Comparison of ENCODE assay signal across 1 cellular context in the genomic region with DNA sequence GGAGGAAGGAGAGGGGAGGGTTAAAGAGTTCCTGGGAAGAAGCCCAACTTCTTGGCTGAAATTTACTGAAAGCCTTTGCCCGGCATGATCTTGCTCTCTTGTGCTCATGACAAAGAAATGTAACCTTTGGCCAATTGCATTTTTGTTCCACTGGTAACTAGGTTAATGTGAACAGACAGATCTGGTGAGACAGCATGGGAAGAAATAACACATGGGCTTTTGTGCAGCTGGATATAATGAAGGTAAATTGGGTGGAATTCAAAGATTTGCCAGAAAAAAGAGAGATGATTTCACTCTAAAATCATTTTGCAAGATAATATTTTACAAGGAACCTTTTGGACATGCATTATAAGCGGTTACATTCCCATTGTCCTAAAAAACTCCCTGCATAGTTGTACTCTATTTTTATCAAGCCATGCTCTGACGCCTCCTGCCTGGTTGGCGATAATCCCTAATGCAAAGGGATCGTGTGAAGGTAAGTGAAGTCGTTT.
TF ChIP-seq lines count a peak whose summit lies in the region.

No MANE protein-coding gene starts in this region.

TF ChIP-seq in SK-N-SH, 30 proteins besides CTCF, POLR2A, EP300 and RAD21 (continued from another document):
- TF ChIP-seq USF2 (IDR thresholded peaks at IDR 0.05; ENCODE audit: borderline replicate concordance, low read depth, low read length) (no peak), TAF1 (IDR thresholded peaks at IDR 0.05; ENCODE audit: borderline replicate concordance, low read depth, low read length) (no peak), JUND (IDR thresholded peaks at IDR 0.05) (peak; percentile 93), USF1 (IDR thresholded peaks at IDR 0.05; ENCODE audit: borderline replicate concordance, low read depth) (0 out of 2 replicates have a peak, but pooled peaks have one; percentile 24), SMC3 (IDR thresholded peaks at IDR 0.05; ENCODE audit: low read depth, low read length) (no peak), NRF1 (IDR thresholded peaks at IDR 0.05; ENCODE audit: low read depth, low read length) (no peak), GATA2 (CRISPR knock-in tag; IDR thresholded peaks at IDR 0.05) (no peak), ELF1 (IDR thresholded peaks at IDR 0.05) (no peak), RFX5 (IDR thresholded peaks at IDR 0.05; ENCODE audit: low read length) (no peak), FOSL2 (IDR thresholded peaks at IDR 0.05; ENCODE audit: borderline replicate concordance, low read depth) (peak; percentile 77; the same call in 1 of the 2 replicates), CHD2 (IDR thresholded peaks at IDR 0.05; ENCODE audit: low read length, partially characterized antibody) (no peak), MEF2A (IDR thresholded peaks at IDR 0.05; ENCODE audit: borderline replicate concordance, low read depth) (peak; percentile 83), FOXJ3 (CRISPR knock-in tag; IDR thresholded peaks at IDR 0.05) (no peak), RCOR1 (IDR thresholded peaks at IDR 0.05; ENCODE audit: low read length) (no peak), TCF12 (IDR thresholded peaks at IDR 0.05) (peak; percentile 97), TEAD4 (IDR thresholded peaks at IDR 0.05; ENCODE audit: borderline replicate concordance, insufficient read depth) (peak; percentile 94), EZH2phosphoT487 (IDR thresholded peaks at IDR 0.05; ENCODE audit: borderline replicate concordance, low read depth) (no peak), MXI1 (IDR thresholded peaks at IDR 0.05; ENCODE audit: low read depth, low read length) (no peak)
- TF ChIP-seq, protein P1, sequence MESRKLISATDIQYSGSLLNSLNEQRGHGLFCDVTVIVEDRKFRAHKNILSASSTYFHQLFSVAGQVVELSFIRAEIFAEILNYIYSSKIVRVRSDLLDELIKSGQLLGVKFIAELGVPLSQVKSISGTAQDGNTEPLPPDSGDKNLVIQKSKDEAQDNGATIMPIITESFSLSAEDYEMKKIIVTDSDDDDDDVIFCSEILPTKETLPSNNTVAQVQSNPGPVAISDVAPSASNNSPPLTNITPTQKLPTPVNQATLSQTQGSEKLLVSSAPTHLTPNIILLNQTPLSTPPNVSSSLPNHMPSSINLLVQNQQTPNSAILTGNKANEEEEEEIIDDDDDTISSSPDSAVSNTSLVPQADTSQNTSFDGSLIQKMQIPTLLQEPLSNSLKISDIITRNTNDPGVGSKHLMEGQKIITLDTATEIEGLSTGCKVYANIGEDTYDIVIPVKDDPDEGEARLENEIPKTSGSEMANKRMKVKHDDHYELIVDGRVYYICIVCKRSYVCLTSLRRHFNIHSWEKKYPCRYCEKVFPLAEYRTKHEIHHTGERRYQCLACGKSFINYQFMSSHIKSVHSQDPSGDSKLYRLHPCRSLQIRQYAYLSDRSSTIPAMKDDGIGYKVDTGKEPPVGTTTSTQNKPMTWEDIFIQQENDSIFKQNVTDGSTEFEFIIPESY (IDR thresholded peaks at IDR 0.05; ENCODE audit: borderline replicate concordance, low read depth): peak; percentile 72; the same call in 1 of the 2 replicates
- TF ChIP-seq, protein P2, sequence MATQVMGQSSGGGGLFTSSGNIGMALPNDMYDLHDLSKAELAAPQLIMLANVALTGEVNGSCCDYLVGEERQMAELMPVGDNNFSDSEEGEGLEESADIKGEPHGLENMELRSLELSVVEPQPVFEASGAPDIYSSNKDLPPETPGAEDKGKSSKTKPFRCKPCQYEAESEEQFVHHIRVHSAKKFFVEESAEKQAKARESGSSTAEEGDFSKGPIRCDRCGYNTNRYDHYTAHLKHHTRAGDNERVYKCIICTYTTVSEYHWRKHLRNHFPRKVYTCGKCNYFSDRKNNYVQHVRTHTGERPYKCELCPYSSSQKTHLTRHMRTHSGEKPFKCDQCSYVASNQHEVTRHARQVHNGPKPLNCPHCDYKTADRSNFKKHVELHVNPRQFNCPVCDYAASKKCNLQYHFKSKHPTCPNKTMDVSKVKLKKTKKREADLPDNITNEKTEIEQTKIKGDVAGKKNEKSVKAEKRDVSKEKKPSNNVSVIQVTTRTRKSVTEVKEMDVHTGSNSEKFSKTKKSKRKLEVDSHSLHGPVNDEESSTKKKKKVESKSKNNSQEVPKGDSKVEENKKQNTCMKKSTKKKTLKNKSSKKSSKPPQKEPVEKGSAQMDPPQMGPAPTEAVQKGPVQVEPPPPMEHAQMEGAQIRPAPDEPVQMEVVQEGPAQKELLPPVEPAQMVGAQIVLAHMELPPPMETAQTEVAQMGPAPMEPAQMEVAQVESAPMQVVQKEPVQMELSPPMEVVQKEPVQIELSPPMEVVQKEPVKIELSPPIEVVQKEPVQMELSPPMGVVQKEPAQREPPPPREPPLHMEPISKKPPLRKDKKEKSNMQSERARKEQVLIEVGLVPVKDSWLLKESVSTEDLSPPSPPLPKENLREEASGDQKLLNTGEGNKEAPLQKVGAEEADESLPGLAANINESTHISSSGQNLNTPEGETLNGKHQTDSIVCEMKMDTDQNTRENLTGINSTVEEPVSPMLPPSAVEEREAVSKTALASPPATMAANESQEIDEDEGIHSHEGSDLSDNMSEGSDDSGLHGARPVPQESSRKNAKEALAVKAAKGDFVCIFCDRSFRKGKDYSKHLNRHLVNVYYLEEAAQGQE (IDR thresholded peaks at IDR 0.05; ENCODE audit: low read depth, low read length): no peak; the same call in 1 of the 2 replicates
